In genomic region chr6:79775222-79775621, GRCh38 we compare ENCODE assay signal across 28 cellular contexts.
"Had no signal": no experiment of that assay in that cellular context is flagged by ENCODE, and none has a peak within 500 bp of the region (broad histone marks: within the 10 kb centered on the region; RNA-seq: fewer than 3 reads in every experiment).

No MANE protein-coding gene starts in this region.

- H3K9me3 ChIP-seq: colonic mucosa, esophagus muscularis mucosa, esophagus squamous epithelium, gastrocnemius medialis, gastroesophageal sphincter, heart left ventricle, heart right ventricle had no signal

- H3K9me3 Mint-ChIP-seq: effector memory CD8-positive, alpha-beta T cell; endodermal cell had no signal

- H3K4me1 ChIP-seq: colonic mucosa, foreskin keratinocyte, gastrocnemius medialis had no signal

- H3K4me3 Mint-ChIP-seq: effector memory CD8-positive, alpha-beta T cell; endodermal cell had no signal

- DNase-seq: colonic mucosa; cortex of kidney; dermis blood vessel endothelial cell; dorsolateral prefrontal cortex; effector CD4-positive, alpha-beta T cell; effector CD8-positive, alpha-beta T cell; effector memory CD4-positive, alpha-beta T cell; effector memory CD8-positive, alpha-beta T cell; endodermal cell; erythroblast; esophagus squamous epithelium; foreskin fibroblast; foreskin keratinocyte; foreskin melanocyte; gastrocnemius medialis; glutamatergic neuron; head of caudate nucleus; heart left ventricle; heart right ventricle had no signal

- H3K27me3 ChIP-seq: colonic mucosa, dorsolateral prefrontal cortex, esophagus muscularis mucosa, esophagus squamous epithelium, foreskin keratinocyte, gastrocnemius medialis, gastroesophageal sphincter, heart left ventricle had no signal

- ATAC-seq: effector memory CD8-positive, alpha-beta T cell; esophagus mucosa; foreskin keratinocyte; gastrocnemius medialis; gastroesophageal sphincter; heart left ventricle; heart right ventricle had no signal

- H3K27me3 Mint-ChIP-seq: effector memory CD8-positive, alpha-beta T cell had no signal

- H3K4me3 ChIP-seq: colonic mucosa, coronary artery, dorsolateral prefrontal cortex, esophagus muscularis mucosa, esophagus squamous epithelium, gastrocnemius medialis, gastroesophageal sphincter, heart left ventricle, heart right ventricle had no signal

- FAIRE-seq: colon, endometrium, endothelial cell of umbilical vein, frontal cortex had no signal

- H3K27ac ChIP-seq: colonic mucosa, coronary artery, dorsolateral prefrontal cortex, epithelial cell of prostate, esophagus muscularis mucosa, esophagus squamous epithelium, foreskin keratinocyte, gastrocnemius medialis, gastroesophageal sphincter, heart left ventricle, heart right ventricle had no signal

- H3K36me3 ChIP-seq: colonic mucosa, esophagus muscularis mucosa, esophagus squamous epithelium, gastrocnemius medialis, gastroesophageal sphincter, heart left ventricle, heart right ventricle had no signal

- H3K27ac Mint-ChIP-seq: endodermal cell had no signal
